Comparison of ENCODE assay signal across 8 cellular contexts in genomic region chr2:218896501-218897393, GRCh38. TPM values are rescaled to one million over a fixed set of nuclear protein-coding genes. Genes with fewer than 3 reads are reported as not detected.
DNase-seq lines count a peak whose midpoint lies in the region; ATAC-seq and TF ChIP-seq lines count a peak whose summit lies in the region.

No MANE protein-coding gene starts in this region.

- intact Hi-C loops in CD4-positive, alpha-beta T cell (cut with DNase I, micrococcal nuclease), result loop anchor here in 1 of 2 experiments (1.0 kb wide), 2 partner anchors 12 to 16 kb away; partner anchors contain the start of gene WNT10A
- intact Hi-C loops in activated T-helper 2 cell treated with anti-CD3 and anti-CD28 coated beads, Interferon-gamma antibody, Interleukin-2, Interleukin-4, amounts not matched to agents 10 μg/mL and 5 μg/mL and 100 μg/mL, durations not matched to agents 14 hours and 24 hours and 36 hours (cut with micrococcal nuclease), result loop anchor here (1.0 to 10.0 kb wide), 10 partner anchors 13 to 1672 kb away; partner anchors contain the start of genes BCS1L, CNOT9, CNPPD1 and TTLL4

- H3K4me3 Mint-ChIP-seq in CD4-positive, alpha-beta T cell, result peak overlapping the region; percentile 78
- peak overlapping the region; percentile 42 for H3K4me3 Mint-ChIP-seq in activated T-helper 2 cell treated with anti-CD3 and anti-CD28 coated beads, Interferon-gamma antibody, Interleukin-2, Interleukin-4, amounts not matched to agents 10 μg/mL and 5 μg/mL and 100 μg/mL, durations not matched to agents 14 hours and 24 hours and 36 hours (ENCODE audit: low read depth)

- CTCF ChIA-PET in CD4-positive, alpha-beta T cell (lab: Charles Lee), result interaction anchor here (1.0 to 11.9 kb wide), 10 partner anchors 14 to 491 kb away, joined by 4 to 500 read pairs (median 12); partner anchors contain the start of genes DNPEP, TTLL4 and WNT10A

- TF ChIP-seq CTCF in CD4-positive, alpha-beta T cell (IDR thresholded peaks at IDR 0.05), result no peak

- peaks cover 18% of the 10 kb centered on the region for H3K27me3 ChIP-seq in CD4-positive, alpha-beta T cell (ENCODE audit: control insufficient read depth, insufficient read depth, low read length)

- POLR2A ChIA-PET in CD4-positive, alpha-beta T cell (lab: Charles Lee), result interaction anchor here (0.8 to 10.3 kb wide), 7 partner anchors 12 to 500 kb away, joined by 3 to 455 read pairs (median 4); partner anchors contain the start of genes CNPPD1, GLB1L, RNF25 and STK16

- ATAC-seq in CD4-positive, alpha-beta T cell (ENCODE audit: poor library complexity), result peak; percentile 56
- ATAC-seq in HG03196 (IDR thresholded peaks at IDR 0.05; ENCODE audit: unreplicated experiment), result peak; percentile 53

- H3K36me3 Mint-ChIP-seq in CD4-positive, alpha-beta T cell (ENCODE audit: low read depth), result no peaks in the 10 kb centered on the region
- H3K36me3 Mint-ChIP-seq in activated T-helper 2 cell treated with anti-CD3 and anti-CD28 coated beads, Interferon-gamma antibody, Interleukin-2, Interleukin-4, amounts not matched to agents 10 μg/mL and 5 μg/mL and 100 μg/mL, durations not matched to agents 14 hours and 24 hours and 36 hours (ENCODE audit: low read depth), result no peaks in the 10 kb centered on the region

- peaks cover 54% of the 10 kb centered on the region for H3K4me1 Mint-ChIP-seq in CD4-positive, alpha-beta T cell (ENCODE audit: low read depth)
- peaks cover 42% of the 10 kb centered on the region for H3K4me1 Mint-ChIP-seq in activated T-helper 2 cell treated with anti-CD3 and anti-CD28 coated beads, Interferon-gamma antibody, Interleukin-2, Interleukin-4, amounts not matched to agents 10 μg/mL and 5 μg/mL and 100 μg/mL, durations not matched to agents 14 hours and 24 hours and 36 hours (ENCODE audit: low read depth)

- H3K27me3 Mint-ChIP-seq in CD4-positive, alpha-beta T cell, result peaks cover 27% of the 10 kb centered on the region
- peaks cover 35% of the 10 kb centered on the region for H3K27me3 Mint-ChIP-seq in activated T-helper 2 cell treated with anti-CD3 and anti-CD28 coated beads, Interferon-gamma antibody, Interleukin-2, Interleukin-4, amounts not matched to agents 10 μg/mL and 5 μg/mL and 100 μg/mL, durations not matched to agents 14 hours and 24 hours and 36 hours (ENCODE audit: low read depth)

- peak overlapping the region; percentile 91 for H3K27ac Mint-ChIP-seq in CD4-positive, alpha-beta T cell
- H3K27ac Mint-ChIP-seq in activated T-helper 2 cell treated with anti-CD3 and anti-CD28 coated beads, Interferon-gamma antibody, Interleukin-2, Interleukin-4, amounts not matched to agents 10 μg/mL and 5 μg/mL and 100 μg/mL, durations not matched to agents 14 hours and 24 hours and 36 hours, result peak overlapping the region; percentile 43

- no peaks in the 10 kb centered on the region for H3K9me3 ChIP-seq in CD4-positive, alpha-beta T cell (ENCODE audit: control insufficient read depth, low read length)

- TF ChIP-seq POLR2A in GM19099 (IDR thresholded peaks at IDR 0.05; ENCODE audit: extremely low read depth, insufficient read length, low read depth), result peak; percentile 56

- H3K27ac ChIP-seq in CD4-positive, alpha-beta T cell (ENCODE audit: low read depth, low read length), result peak overlapping the region; percentile 74

- peak; percentile 59 to 84 (median 74) for DNase-seq in CD4-positive, alpha-beta T cell
- DNase-seq in OCI-M1 (lab: John Stamatoyannopoulos, UW) (peak; percentile 77), kidney tubule cell (ENCODE audit: low spot score) (peak; percentile 94), NCI-H1436 treated with DMSO at 0.1 percent for 48 hours (lab: John Stamatoyannopoulos, UW) (no peak)
- DNase-seq in activated T-helper 2 cell treated with anti-CD3 and anti-CD28 coated beads, Interferon-gamma antibody, Interleukin-2, Interleukin-4, amounts not matched to agents 10 μg/mL and 5 μg/mL and 100 μg/mL, durations not matched to agents 14 hours and 24 hours and 36 hours (ENCODE audit: low spot score), result peak; percentile 82
- peak; percentile 69 to 77 for DNase-seq in stimulated activated CD8-positive, alpha-beta memory T cell treated with anti-CD3 and anti-CD28 coated beads, Interleukin-2, amount 100 ng/mL, for 1 hour (ENCODE audit: low read depth in 2 of 2)

- no peaks in the 10 kb centered on the region for H3K9me3 Mint-ChIP-seq in CD4-positive, alpha-beta T cell
- no peaks in the 10 kb centered on the region for H3K9me3 Mint-ChIP-seq in activated T-helper 2 cell treated with anti-CD3 and anti-CD28 coated beads, Interferon-gamma antibody, Interleukin-2, Interleukin-4, amounts not matched to agents 10 μg/mL and 5 μg/mL and 100 μg/mL, durations not matched to agents 14 hours and 24 hours and 36 hours

RNA-seq across cellular contexts. Expression of gene WNT10A, which starts 16.1 kb away (rescaled TPM):
- 1 to 10 TPM; 4.8 to 6.6 TPM for total RNA-seq in CD4-positive, alpha-beta T cell
- 0.18 and 0.59 TPM in 2 replicates for total RNA-seq in activated T-helper 2 cell treated with anti-CD3 and anti-CD28 coated beads, Interferon-gamma antibody, Interleukin-2, Interleukin-4, amounts not matched to agents 10 μg/mL and 5 μg/mL and 100 μg/mL, durations not matched to agents 14 hours and 24 hours and 36 hours

RNA-seq across cellular contexts. Expression of gene WNT6, which starts 37.1 kb away (rescaled TPM):
- not detected for total RNA-seq in CD4-positive, alpha-beta T cell
- not detected in 2 replicates for total RNA-seq in activated T-helper 2 cell treated with anti-CD3 and anti-CD28 coated beads, Interferon-gamma antibody, Interleukin-2, Interleukin-4, amounts not matched to agents 10 μg/mL and 5 μg/mL and 100 μg/mL, durations not matched to agents 14 hours and 24 hours and 36 hours
